ENCODE assay signal across 10 cellular contexts in genomic region chr10:103637855-103638561, GRCh38.
DNase-seq lines count a peak whose midpoint lies in the region; ATAC-seq and TF ChIP-seq lines count a peak whose summit lies in the region.
"Had no signal": no experiment of that assay in that cellular context is flagged by ENCODE, and none has a peak within 500 bp of the region (broad histone marks: within the 10 kb centered on the region; RNA-seq: fewer than 3 reads in every experiment).

No MANE protein-coding gene starts in this region.

- TF ChIP-seq CTCF in AG09319 (IDR thresholded peaks at IDR 0.05; ENCODE audit: low read depth, low read length) (no peak), astrocyte of the spinal cord (IDR thresholded peaks at IDR 0.05; ENCODE audit: low read depth, low read length) (no peak)

- ATAC-seq in left ventricle myocardium superior, result peak; percentile 83
- ATAC-seq in activated CD4-positive, CD25-positive, alpha-beta regulatory T cell treated with anti-CD3 and anti-CD28 coated beads, Interleukin-2, amount 50 U/mL, for 24 hours, result no peak

- in situ Hi-C loops in astrocyte of the spinal cord (cut with HindIII; ENCODE audit: low sequenced_read_pairs), result no loop called here

- DNase-seq in AG09319 (ENCODE audit: extremely low read depth, low read depth) (peak; percentile 56), astrocyte of the spinal cord (ENCODE audit: low read depth, low spot score) (peak; percentile 83), left ventricle myocardium superior (peak; percentile 90), posterior vena cava (ENCODE audit: low spot score) (peak; percentile 96), kidney tubule cell (ENCODE audit: low spot score) (no peak), MV-4-11 (lab: John Stamatoyannopoulos, UW) (no peak), HuH-7.5 (ENCODE audit: low spot score) (no peak)
- DNase-seq: activated CD4-positive, alpha-beta T cell treated with anti-CD3 and anti-CD28 coated beads, Interleukin-2, amount 10 ng/mL, durations not matched to agents 24 days and 14 days; effector CD8-positive, alpha-beta T cell had no signal

- intact Hi-C loops in left ventricle myocardium superior (cut with micrococcal nuclease) (no loop called here), posterior vena cava (cut with DNase I) (no loop called here)

- no peak overlapping the region for H3K4me3 ChIP-seq in astrocyte of the spinal cord (ENCODE audit: low read depth, low read length)

Comparison
In these comparisons a context has a peak if more than half of its experiments do, and no peak if none do; other contexts are left out.
1. DNase-seq: peak in AG09319 (single experiment), astrocyte of the spinal cord (single experiment), left ventricle myocardium superior (single experiment) and posterior vena cava (single experiment); none in kidney tubule cell (single experiment), MV-4-11 (single experiment) and HuH-7.5 (single experiment).